1 cellular context compared by ENCODE assay signal in the genomic region with DNA sequence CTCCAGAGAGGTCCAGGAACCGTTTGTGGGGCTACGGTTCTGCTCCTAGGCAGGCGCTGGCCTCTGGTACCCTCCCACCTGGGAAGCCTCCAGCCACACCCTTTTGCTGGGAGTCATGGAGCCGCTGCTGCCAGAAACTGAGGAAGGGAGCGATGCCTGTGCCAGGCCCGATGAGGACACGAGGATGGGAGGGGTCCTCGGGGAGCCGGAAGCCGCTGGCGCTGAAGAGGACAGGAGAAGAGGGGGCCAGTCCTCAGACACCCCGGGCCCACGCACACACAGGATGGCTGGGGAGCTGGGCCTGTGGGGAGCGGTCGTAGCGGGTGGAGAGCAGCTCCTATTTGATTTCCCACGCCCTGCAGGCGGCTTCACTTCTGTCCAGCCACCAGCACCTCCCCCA. TPM values are rescaled to one million over a fixed set of nuclear protein-coding genes. Genes with fewer than 3 reads are reported as not detected.
"Had no signal": no experiment of that assay in that cellular context is flagged by ENCODE, and none has a peak within 500 bp of the region (broad histone marks: within the 10 kb centered on the region; RNA-seq: fewer than 3 reads in every experiment).

No MANE protein-coding gene starts in this region.

RNA-seq across cellular contexts. Expression of a gene that starts 24.2 kb away (rescaled TPM):
- total RNA-seq: G401 had no signal
